In genomic region chr12:9869307-9870161, GRCh38 we compare ENCODE assay signal across 8 cellular contexts. TPM values are rescaled to one million over a fixed set of nuclear protein-coding genes. Genes with fewer than 3 reads are reported as not detected.
DNase-seq lines count a peak whose midpoint lies in the region; ATAC-seq, FAIRE-seq and TF ChIP-seq lines count a peak whose summit lies in the region.

CLEC2B (minus strand) TSS chr12:9869354.

- H3K23ac ChIP-seq in H1 (ENCODE audit: insufficient read length): peak within 1 kb of the TSS; percentile 15

- peak within 1 kb of the TSS; percentile 99 for H3K27ac Mint-ChIP-seq in T-cell

- H3K56ac ChIP-seq in H1 (replicated peaks; ENCODE audit: insufficient read length, low read depth, low read length): no peak within 1 kb of the TSS

- peak within 1 kb of the TSS; percentile 80 for H4K91ac ChIP-seq in H1 (replicated peaks; ENCODE audit: insufficient read length, low read length)

- H2AFZ ChIP-seq in H1 (ENCODE audit: low read length): no peak within 1 kb of the TSS

- no peak within 1 kb of the TSS for H4K8ac ChIP-seq in H1 (ENCODE audit: extremely low read depth, insufficient read depth, low read length)

- H2BK20ac ChIP-seq in H1 (ENCODE audit: low read length): no peak within 1 kb of the TSS

- no peak for TF ChIP-seq RAD21 in H1 (IDR thresholded peaks at IDR 0.05 in 1 of 2, conservative IDR thresholded peaks at IDR 0.05 in 1 of 2; ENCODE audit: low read depth in 2 of 2, low read length in 2 of 2)

- H2BK15ac ChIP-seq in H1 (ENCODE audit: low read length): no peak within 1 kb of the TSS

- H3K18ac ChIP-seq in H1 (ENCODE audit: extremely low read depth, low read length): no peak within 1 kb of the TSS

- TF ChIP-seq POLR2A in H1 (IDR thresholded peaks at IDR 0.05; ENCODE audit: control extremely low read depth in 1 of 2, low read depth in 2 of 2, low read length in 2 of 2): no peak

- 73% methylated on average over 11 of the region's 11 CpGs; no CpG with 5 or more reads in 1 of the 2 experiments for WGBS in H1 (ENCODE audit: extremely low coverage in 1 of 2, insufficient coverage in 1 of 2, insufficient read length in 1 of 2, insufficient replicate concordance in 2 of 2, low coverage in 1 of 2, low lambda C conversion rate in 2 of 2, missing lambda C conversion rate in 1 of 2), 2 experiments

- no peak within 1 kb of the TSS for H3K27ac ChIP-seq in H1 (ENCODE audit: low read depth, low read length)

- no peak within 1 kb of the TSS for H2AK5ac ChIP-seq in H1 (ENCODE audit: low read depth, low read length)

- FAIRE-seq in H1 (lab: Jason Lieb, UNC): peak; percentile 55

- POLR2A ChIA-PET in T-cell (lab: Charles Lee) (interaction anchor here (0.6 to 1.6 kb wide), 6 partner anchors 73 to 1933 kb away, joined by 3 to 4 read pairs (median 4); partner anchors contain the start of gene CD69 (in 1 of the 2)), H1 (lab: Charles Lee; ENCODE audit: partially characterized antibody) (no interaction called here)

- H3K9me3 ChIP-seq in H1 (ENCODE audit: insufficient read depth in 2 of 2, low read depth in 1 of 2, low read length in 1 of 2): no peaks in the 10 kb centered on the region

- no peaks in the 10 kb centered on the region for H3K79me2 ChIP-seq in H1 (ENCODE audit: control insufficient read depth in 1 of 2, insufficient read depth in 2 of 2, low read length in 2 of 2)

- H3K4ac ChIP-seq in H1 (replicated peaks; ENCODE audit: insufficient read length, low read depth, low read length): no peak within 1 kb of the TSS

- CTCF ChIA-PET in T-cell (lab: Charles Lee) (interaction anchor here in 1 of 2 donors (0.6 to 3.1 kb wide), 4 partner anchors 55 to 119 kb away, joined by 3 to 24 read pairs (median 7); no protein-coding TSS in a partner anchor), H1 (lab: Charles Lee; ENCODE audit: partially characterized antibody) (interaction anchor here (0.7 kb wide), 1 partner anchor 116 kb away, joined by 3 read pairs; no protein-coding TSS in a partner anchor)

- peaks cover 25 to 48% (median 30%) of the 10 kb centered on the region in 3 donors for H3K4me1 Mint-ChIP-seq in T-cell

- H3K79me1 ChIP-seq in H1 (ENCODE audit: low read depth, low read length): no peaks in the 10 kb centered on the region

- no peaks in the 10 kb centered on the region for H3K36me3 ChIP-seq in H1 (ENCODE audit: control insufficient read depth in 2 of 4, insufficient read depth in 4 of 4, low read length in 3 of 4)

- ATAC-seq in HG02970 (IDR thresholded peaks at IDR 0.05; ENCODE audit: low FRiP score, unreplicated experiment): peak; percentile 45
- ATAC-seq in T-cell (replicated peaks in 1 of 4): peak; percentile 71 to 72 (median 72)

- H2BK5ac ChIP-seq in H1 (ENCODE audit: low read depth, low read length): no peak within 1 kb of the TSS

- peak; percentile 31 for DNase-seq in GM10266 (ENCODE audit: extremely low spot score)
- DNase-seq in T-cell: peak in 11 of 34 experiments; percentile 11 to 33 (median 19)
- DNase-seq in H1 (ENCODE audit: low read depth in 1 of 2, low spot score in 2 of 2): no peak
- DNase-seq in myocyte (ENCODE audit: low read depth): peak; percentile 73
- DNase-seq in iPS-NIHi7 (ENCODE audit: extremely low spot score): no peak
- DNase-seq in NCI-H1048 (lab: John Stamatoyannopoulos, UW): no peak
- no peak for DNase-seq in NCI-H2081 (lab: John Stamatoyannopoulos, UW)

- H3K4me3 Mint-ChIP-seq in T-cell: peak within 1 kb of the TSS; percentile 89 to 96 (median 93)

- no peaks in the 10 kb centered on the region for H3K27me3 Mint-ChIP-seq in T-cell

- no peaks in the 10 kb centered on the region for H4K20me1 ChIP-seq in H1 (replicated peaks in 1 of 2; ENCODE audit: control insufficient read depth in 1 of 2, insufficient read depth in 2 of 2, low read length in 2 of 2)

- H3K9ac ChIP-seq in H1 (replicated peaks in 1 of 4; ENCODE audit: extremely low read depth in 1 of 4, low read depth in 3 of 4, low read length in 3 of 4): no peak within 1 kb of the TSS

- H3K9me3 Mint-ChIP-seq in T-cell: no peaks in the 10 kb centered on the region

- H3K14ac ChIP-seq in H1 (ENCODE audit: insufficient read length): peak within 1 kb of the TSS; percentile 100

- TF ChIP-seq CTCF in GM10266 (IDR thresholded peaks at IDR 0.05; ENCODE audit: control insufficient read depth, insufficient read depth, low read depth, missing control alignments) (no peak), H1 (IDR thresholded peaks at IDR 0.05; ENCODE audit: control extremely low read depth in 1 of 3, insufficient read depth in 1 of 3, low read depth in 1 of 3, low read length in 3 of 3) (no peak)

- no peak for TF ChIP-seq EP300 in H1 (IDR thresholded peaks at IDR 0.05; ENCODE audit: borderline replicate concordance in 1 of 2, low read depth in 2 of 2, low read length in 2 of 2)

- H3K4me1 ChIP-seq in H1 (replicated peaks in 1 of 4; ENCODE audit: control insufficient read depth in 3 of 4, insufficient read depth in 4 of 4, low read length in 3 of 4): peaks cover 0 to 6% (median 2%) of the 10 kb centered on the region in 4 experiments; a peak in 2 of 7 replicates

- H3K36me3 Mint-ChIP-seq in T-cell: peaks cover 10% of the 10 kb centered on the region

- no peaks in the 10 kb centered on the region for H3K23me2 ChIP-seq in H1 (ENCODE audit: low read depth, low read length)

- no peaks in the 10 kb centered on the region for H3K27me3 ChIP-seq in H1 (replicated peaks in 1 of 4; ENCODE audit: control insufficient read depth in 3 of 4, extremely low read depth in 1 of 4, insufficient read depth in 3 of 4, low read length in 3 of 4)

- no peak within 1 kb of the TSS for H2BK120ac ChIP-seq in H1 (replicated peaks; ENCODE audit: low read depth, low read length)

- no peak within 1 kb of the TSS for H3K4me3 ChIP-seq in H1 (ENCODE audit: extremely low read depth in 1 of 4, insufficient read depth in 2 of 4, low read depth in 3 of 4, low read length in 4 of 4)

- H4K5ac ChIP-seq in H1 (ENCODE audit: insufficient read length, low read depth, low read length): peak within 1 kb of the TSS; percentile 10

- H2BK12ac ChIP-seq in H1 (ENCODE audit: low read depth, low read length): 0 out of 2 replicates have a peak within 1 kb of the TSS, but pooled peaks have one; percentile 12

- 0 out of 4 replicates have a peak within 1 kb of the TSS, but pooled peaks of 1 of the 2 experiments have one; percentile 25 for H3K4me2 ChIP-seq in H1 (ENCODE audit: insufficient read depth in 1 of 2, low read depth in 2 of 2, low read length in 2 of 2)

TF ChIP-seq in H1, 55 proteins besides CTCF, POLR2A, EP300 and RAD21:
- TF ChIP-seq SP4 (IDR thresholded peaks at IDR 0.05; ENCODE audit: low read length) (no peak), CBX8 (IDR thresholded peaks at IDR 0.05; ENCODE audit: borderline replicate concordance, low read depth, low read length) (no peak), BCL11A (IDR thresholded peaks at IDR 0.05; ENCODE audit: low read depth in 2 of 2, low read length in 2 of 2) (no peak), SAP30 (IDR thresholded peaks at IDR 0.05; ENCODE audit: insufficient read depth, insufficient replicate concordance, low read length) (no peak), FOSL1 (IDR thresholded peaks at IDR 0.05; ENCODE audit: insufficient read depth, low read depth, low read length) (no peak), GTF2F1 (IDR thresholded peaks at IDR 0.05; ENCODE audit: borderline replicate concordance, low read depth, low read length) (no peak), POU5F1 (IDR thresholded peaks at IDR 0.05; ENCODE audit: low read depth, low read length) (no peak), USF2 (IDR thresholded peaks at IDR 0.05; ENCODE audit: low read length) (no peak), ATF3 (IDR thresholded peaks at IDR 0.05; ENCODE audit: insufficient read depth, low read depth, low read length) (no peak), BRCA1 (IDR thresholded peaks at IDR 0.05; ENCODE audit: low read depth, low read length) (no peak)

RNA-seq across cellular contexts. Expression of gene CLEC2B, which starts in this region (rescaled TPM):
- total RNA-seq in T-cell: 100 to 1,000 TPM in 1 of 5 donors, 10 to 100 TPM in 4; 60.0 to 101 (median 74.7) TPM
- not detected in 2 replicates for total RNA-seq in H1 (2021; fragmentation: NEBNext Ultra II Directional; extraction: Animal tissue kit (Norgen Biotek cat#: 25700))
- polyA plus RNA-seq in H1 (2011; rRNA removed): not detected in 2 replicates
- not detected for polyA plus RNA-seq in H1 (2011; cell fraction: cytosol; rRNA removed)
- not detected for polyA plus RNA-seq in H1 (2011; cell fraction: nucleus; rRNA removed)
- polyA plus RNA-seq in H1 (2012, experiment 1 of 2): not detected in 4 replicates
- polyA plus RNA-seq in H1 (2012, experiment 2 of 2): not detected
- not detected for polyA plus RNA-seq in H1 (2013, experiment 1 of 2)
- 0.07 TPM for polyA plus RNA-seq in H1 (2013, experiment 2 of 2)
- polyA minus RNA-seq in H1 (2011; rRNA and poly(A)+ RNA removed): not detected in 2 replicates
- not detected for polyA minus RNA-seq in H1 (2011; cell fraction: cytosol; rRNA and poly(A)+ RNA removed)
- polyA minus RNA-seq in H1 (2011; cell fraction: nucleus; rRNA and poly(A)+ RNA removed): not detected
- total RNA-seq in myocyte: 8.9 and 15.2 TPM in 2 replicates
- polyA plus RNA-seq in myocyte (2012): 5.1 TPM

Comparison
In these comparisons a context has a peak if more than half of its experiments do, and no peak if none do; other contexts are left out.
1. DNase-seq: peak in GM10266 (single experiment) and myocyte (single experiment); none in H1 (0 of 2), iPS-NIHi7 (single experiment), NCI-H1048 (single experiment) and NCI-H2081 (0 of 2).